In genomic region chr9:128361981-128362646, GRCh38 we compare ENCODE assay signal across 8 cellular contexts. TPM values are rescaled to one million over a fixed set of nuclear protein-coding genes. Genes with fewer than 3 reads are reported as not detected.
DNase-seq lines count a peak whose midpoint lies in the region; ATAC-seq and TF ChIP-seq lines count a peak whose summit lies in the region.

No MANE protein-coding gene starts in this region.

- no peak overlapping the region for H3K27ac Mint-ChIP-seq in activated T-helper 2 cell treated with anti-CD3 and anti-CD28 coated beads, Interferon-gamma antibody, Interleukin-2, Interleukin-4, amounts not matched to agents 10 μg/mL and 5 μg/mL and 100 μg/mL, durations not matched to agents 14 hours and 24 hours and 36 hours
- peak overlapping the region; percentile 75 to 90 (median 75) for H3K27ac Mint-ChIP-seq in nephron
- no peak overlapping the region for H3K27ac Mint-ChIP-seq in stimulated activated naive CD8-positive, alpha-beta T cell treated with anti-CD3 and anti-CD28 coated beads, Interleukin-15, amount 100 ng/mL, for 72 hours

- H3K4me3 ChIP-seq in KMS-11 (IDR thresholded peaks at IDR 0.05; ENCODE audit: insufficient read depth, low read depth, low read length) (no peak overlapping the region), fibroblast of pulmonary artery (replicated peaks; ENCODE audit: low read depth, low read length) (peak overlapping the region; percentile 56)

- no peaks in the 10 kb centered on the region for H3K27me3 ChIP-seq in KMS-11 (ENCODE audit: insufficient read depth, low read depth)

- H3K36me3 Mint-ChIP-seq in activated T-helper 2 cell treated with anti-CD3 and anti-CD28 coated beads, Interferon-gamma antibody, Interleukin-2, Interleukin-4, amounts not matched to agents 10 μg/mL and 5 μg/mL and 100 μg/mL, durations not matched to agents 14 hours and 24 hours and 36 hours (ENCODE audit: low read depth): peaks cover 7% of the 10 kb centered on the region
- H3K36me3 Mint-ChIP-seq in nephron (ENCODE audit: low read depth): no peaks in the 10 kb centered on the region

- peaks cover 8% of the 10 kb centered on the region for H3K4me1 ChIP-seq in KMS-11 (ENCODE audit: low read depth, poor library complexity, severe bottlenecking)

- H3K27ac ChIP-seq in C4-2B (peak overlapping the region; percentile 39), KMS-11 (no peak overlapping the region)

- H3K4me2 ChIP-seq in KMS-11: peak overlapping the region; percentile 11; the same call in 1 of the 2 replicates

- intact Hi-C loops in activated T-helper 2 cell treated with anti-CD3 and anti-CD28 coated beads, Interferon-gamma antibody, Interleukin-2, Interleukin-4, amounts not matched to agents 10 μg/mL and 5 μg/mL and 100 μg/mL, durations not matched to agents 14 hours and 24 hours and 36 hours (cut with micrococcal nuclease): loop anchor here (1.0 kb wide), 1 partner anchor 50 kb away; no protein-coding TSS in a partner anchor

- H3K9ac ChIP-seq in KMS-11: no peak overlapping the region

- no peaks in the 10 kb centered on the region for H4K20me1 ChIP-seq in KMS-11 (ENCODE audit: insufficient read depth)

- H2AFZ ChIP-seq in KMS-11 (ENCODE audit: low read depth): peak overlapping the region; percentile 53

- peak overlapping the region; percentile 74 for H3K4me3 Mint-ChIP-seq in activated T-helper 2 cell treated with anti-CD3 and anti-CD28 coated beads, Interferon-gamma antibody, Interleukin-2, Interleukin-4, amounts not matched to agents 10 μg/mL and 5 μg/mL and 100 μg/mL, durations not matched to agents 14 hours and 24 hours and 36 hours (ENCODE audit: low read depth)
- H3K4me3 Mint-ChIP-seq in nephron: peak overlapping the region; percentile 72 to 80 (median 78)
- peak overlapping the region; percentile 80 to 86 for H3K4me3 Mint-ChIP-seq in stimulated activated naive CD8-positive, alpha-beta T cell treated with anti-CD3 and anti-CD28 coated beads, Interleukin-15, amount 100 ng/mL, for 72 hours

- peaks cover 13% of the 10 kb centered on the region for H3K4me1 Mint-ChIP-seq in activated T-helper 2 cell treated with anti-CD3 and anti-CD28 coated beads, Interferon-gamma antibody, Interleukin-2, Interleukin-4, amounts not matched to agents 10 μg/mL and 5 μg/mL and 100 μg/mL, durations not matched to agents 14 hours and 24 hours and 36 hours (ENCODE audit: low read depth)
- peaks cover 34% of the 10 kb centered on the region for H3K4me1 Mint-ChIP-seq in nephron
- H3K4me1 Mint-ChIP-seq in stimulated activated naive CD8-positive, alpha-beta T cell treated with anti-CD3 and anti-CD28 coated beads, Interleukin-15, amount 100 ng/mL, for 72 hours: peaks cover 35% of the 10 kb centered on the region

- H3K36me3 ChIP-seq in KMS-11 (ENCODE audit: insufficient read depth): no peaks in the 10 kb centered on the region

- DNase-seq in RKO (ENCODE audit: low spot score) (peak; percentile 93), fibroblast of pulmonary artery (ENCODE audit: low read depth) (peak; percentile 86)
- DNase-seq in activated T-helper 2 cell treated with anti-CD3 and anti-CD28 coated beads, Interferon-gamma antibody, Interleukin-2, Interleukin-4, amounts not matched to agents 10 μg/mL and 5 μg/mL and 100 μg/mL, durations not matched to agents 14 hours and 24 hours and 36 hours (ENCODE audit: low spot score): peak; percentile 63
- peak; percentile 62 to 69 for DNase-seq in stimulated activated naive CD8-positive, alpha-beta T cell treated with anti-CD3 and anti-CD28 coated beads, Interleukin-15, amount 100 ng/mL, for 72 hours

- H3K9me3 Mint-ChIP-seq in activated T-helper 2 cell treated with anti-CD3 and anti-CD28 coated beads, Interferon-gamma antibody, Interleukin-2, Interleukin-4, amounts not matched to agents 10 μg/mL and 5 μg/mL and 100 μg/mL, durations not matched to agents 14 hours and 24 hours and 36 hours: no peaks in the 10 kb centered on the region
- no peaks in the 10 kb centered on the region for H3K9me3 Mint-ChIP-seq in nephron
- H3K9me3 Mint-ChIP-seq in stimulated activated naive CD8-positive, alpha-beta T cell treated with anti-CD3 and anti-CD28 coated beads, Interleukin-15, amount 100 ng/mL, for 72 hours: no peaks in the 10 kb centered on the region

- TF ChIP-seq CTCF in C4-2B (conservative IDR thresholded peaks at IDR 0.05) (peak; percentile 94), KMS-11 (conservative IDR thresholded peaks at IDR 0.05; ENCODE audit: low read depth, low read length) (peak; percentile 80), fibroblast of pulmonary artery (IDR thresholded peaks at IDR 0.05; ENCODE audit: low read length, missing control alignments) (peak; percentile 86), nephron (IDR thresholded peaks at IDR 0.05; ENCODE audit: unreplicated experiment in 3 of 3) (peak; percentile 82 to 95 (median 88))

- no peaks in the 10 kb centered on the region for H3K79me2 ChIP-seq in KMS-11 (ENCODE audit: insufficient read depth, low read depth)

- peak; percentile 81 for ATAC-seq in GM19463 (IDR thresholded peaks at IDR 0.05; ENCODE audit: unreplicated experiment)
- peak; percentile 89 for ATAC-seq in stimulated activated naive CD8-positive, alpha-beta T cell treated with anti-CD3 and anti-CD28 coated beads, Interleukin-15, amount 100 ng/mL, for 72 hours

- H3K27me3 Mint-ChIP-seq in activated T-helper 2 cell treated with anti-CD3 and anti-CD28 coated beads, Interferon-gamma antibody, Interleukin-2, Interleukin-4, amounts not matched to agents 10 μg/mL and 5 μg/mL and 100 μg/mL, durations not matched to agents 14 hours and 24 hours and 36 hours (ENCODE audit: low read depth): no peaks in the 10 kb centered on the region
- H3K27me3 Mint-ChIP-seq in nephron (ENCODE audit: low read depth): peaks cover 3% of the 10 kb centered on the region
- no peaks in the 10 kb centered on the region for H3K27me3 Mint-ChIP-seq in stimulated activated naive CD8-positive, alpha-beta T cell treated with anti-CD3 and anti-CD28 coated beads, Interleukin-15, amount 100 ng/mL, for 72 hours

RNA-seq across cellular contexts. Expression of gene URM1, which starts 9.1 kb away (rescaled TPM):
- total RNA-seq in activated T-helper 2 cell treated with anti-CD3 and anti-CD28 coated beads, Interferon-gamma antibody, Interleukin-2, Interleukin-4, amounts not matched to agents 10 μg/mL and 5 μg/mL and 100 μg/mL, durations not matched to agents 14 hours and 24 hours and 36 hours: 78.6 and 78.7 TPM in 2 replicates

RNA-seq across cellular contexts. Expression of gene SLC27A4, which starts 21.8 kb away (rescaled TPM):
- total RNA-seq in activated T-helper 2 cell treated with anti-CD3 and anti-CD28 coated beads, Interferon-gamma antibody, Interleukin-2, Interleukin-4, amounts not matched to agents 10 μg/mL and 5 μg/mL and 100 μg/mL, durations not matched to agents 14 hours and 24 hours and 36 hours: 30.5 and 32.0 TPM in 2 replicates

RNA-seq across cellular contexts. Expression of gene COQ4, which starts 39.5 kb away (rescaled TPM):
- 49.6 and 52.2 TPM in 2 replicates for total RNA-seq in activated T-helper 2 cell treated with anti-CD3 and anti-CD28 coated beads, Interferon-gamma antibody, Interleukin-2, Interleukin-4, amounts not matched to agents 10 μg/mL and 5 μg/mL and 100 μg/mL, durations not matched to agents 14 hours and 24 hours and 36 hours

RNA-seq across cellular contexts. Expression of gene TRUB2, which starts 39.9 kb away (rescaled TPM):
- 33.5 and 36.1 TPM in 2 replicates for total RNA-seq in activated T-helper 2 cell treated with anti-CD3 and anti-CD28 coated beads, Interferon-gamma antibody, Interleukin-2, Interleukin-4, amounts not matched to agents 10 μg/mL and 5 μg/mL and 100 μg/mL, durations not matched to agents 14 hours and 24 hours and 36 hours

RNA-seq across cellular contexts. Expression of gene CERCAM, which starts 58.5 kb away (rescaled TPM):
- total RNA-seq in activated T-helper 2 cell treated with anti-CD3 and anti-CD28 coated beads, Interferon-gamma antibody, Interleukin-2, Interleukin-4, amounts not matched to agents 10 μg/mL and 5 μg/mL and 100 μg/mL, durations not matched to agents 14 hours and 24 hours and 36 hours: 8.2 and 9.3 TPM in 2 replicates

Comparison
In these comparisons a context has a peak if more than half of its experiments do, and no peak if none do; other contexts are left out.
1. H3K27ac Mint-ChIP-seq: peak in nephron (3 of 3); none in activated T-helper 2 cell treated with anti-CD3 and anti-CD28 coated beads, Interferon-gamma antibody, Interleukin-2, Interleukin-4, amounts not matched to agents 10 μg/mL and 5 μg/mL and 100 μg/mL, durations not matched to agents 14 hours and 24 hours and 36 hours (single experiment) and stimulated activated naive CD8-positive, alpha-beta T cell treated with anti-CD3 and anti-CD28 coated beads, Interleukin-15, amount 100 ng/mL, for 72 hours (0 of 2).
2. Peak in every context shown above with its lines, with median percentiles within 50 percentile points of each other: CTCF ChIP-seq, DNase-seq and H3K4me3 Mint-ChIP-seq.